Comparison of ENCODE assay signal across 8 cellular contexts in the genomic region with DNA sequence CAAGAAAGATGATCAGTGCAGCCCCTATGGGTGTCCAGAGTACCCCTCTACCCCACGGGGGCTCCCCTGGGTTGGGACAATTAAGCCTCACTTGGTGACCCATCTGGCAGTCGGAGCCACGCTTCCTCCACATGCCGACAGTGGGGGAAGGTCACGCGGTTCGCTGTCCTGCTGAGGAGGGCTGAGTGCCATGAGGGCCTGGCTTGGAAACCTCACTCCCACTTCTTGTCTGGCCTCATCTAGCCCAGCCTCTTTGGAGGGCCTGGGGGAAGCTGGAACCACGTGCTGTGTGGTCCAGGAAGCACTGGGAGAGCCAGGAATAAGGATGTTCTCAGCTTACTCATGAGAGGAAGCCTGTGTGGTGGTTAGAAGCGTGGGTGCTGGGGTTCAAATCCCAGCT. TPM values are rescaled to one million over a fixed set of nuclear protein-coding genes. Genes with fewer than 3 reads are reported as not detected.
DNase-seq lines count a peak whose midpoint lies in the region; ATAC-seq and TF ChIP-seq lines count a peak whose summit lies in the region.
"Not testable (repeated sequence)": the region's sequence is repeated elsewhere in the genome, so short reads cannot be mapped to it uniquely, and the experiment has no call there.

No MANE protein-coding gene starts in this region.

- H3K36me3 Mint-ChIP-seq in CD4-positive, alpha-beta memory T cell; activated T-helper 17 cell treated with anti-CD3 and anti-CD28 coated beads, Interleukin-2, amount 50 U/mL, for 72 hours (ENCODE audit: low read depth): not testable (repeated sequence)

- not testable (repeated sequence) for DNase-seq in CD4-positive, alpha-beta memory T cell
- DNase-seq in M059J (ENCODE audit: low read depth) (peak; percentile 63), choroid plexus epithelial cell (ENCODE audit: low read depth) (peak; percentile 85), Right ventricle myocardium inferior (ENCODE audit: missing footprints) (peak; percentile 90), medulla oblongata (ENCODE audit: extremely low spot score) (peak; percentile 84), putamen (ENCODE audit: low spot score) (peak; percentile 62), ureter (ENCODE audit: low spot score) (peak; percentile 77)

- peak overlapping the region in 1 of 7 donors; percentile 8 for H3K27ac Mint-ChIP-seq in CD4-positive, alpha-beta memory T cell
- peak overlapping the region; percentile 36 for H3K27ac Mint-ChIP-seq in activated T-helper 17 cell treated with anti-CD3 and anti-CD28 coated beads, Interleukin-2, amount 50 U/mL, for 72 hours

- H3K27me3 ChIP-seq in CD4-positive, alpha-beta memory T cell (ENCODE audit: insufficient read depth, low read length) = not testable (repeated sequence)

- H3K27me3 Mint-ChIP-seq in CD4-positive, alpha-beta memory T cell; activated T-helper 17 cell treated with anti-CD3 and anti-CD28 coated beads, Interleukin-2, amount 50 U/mL, for 72 hours: not testable (repeated sequence)

- CTCF ChIA-PET in CD4-positive, alpha-beta memory T cell (lab: Charles Lee; ENCODE audit: partially characterized antibody) = interaction anchor here (1.5 to 6.0 kb wide), 4 partner anchors 11 to 31 kb away, joined by 4 to 51 read pairs (median 20); no protein-coding TSS in a partner anchor

- intact Hi-C loops in CD4-positive, alpha-beta memory T cell (cut with micrococcal nuclease); Right ventricle myocardium inferior (cut with DNase I): not testable (repeated sequence)

- H3K4me3 Mint-ChIP-seq in CD4-positive, alpha-beta memory T cell = peak overlapping the region in 5 of 8 donors; percentile 16 to 94 (median 44)
- peak overlapping the region; percentile 91 for H3K4me3 Mint-ChIP-seq in activated T-helper 17 cell treated with anti-CD3 and anti-CD28 coated beads, Interleukin-2, amount 50 U/mL, for 72 hours

- peaks cover 42% of the 10 kb centered on the region for H3K4me1 ChIP-seq in CD4-positive, alpha-beta memory T cell (ENCODE audit: insufficient read depth, low read length)

- peaks cover 29 to 57% (median 31%) of the 10 kb centered on the region in 4 donors for H3K4me1 Mint-ChIP-seq in CD4-positive, alpha-beta memory T cell
- H3K4me1 Mint-ChIP-seq in activated T-helper 17 cell treated with anti-CD3 and anti-CD28 coated beads, Interleukin-2, amount 50 U/mL, for 72 hours = peaks cover 35% of the 10 kb centered on the region

- POLR2A ChIA-PET in CD4-positive, alpha-beta memory T cell (lab: Charles Lee; ENCODE audit: partially characterized antibody) = not testable (repeated sequence)

- not testable (repeated sequence) for H3K9me3 Mint-ChIP-seq in CD4-positive, alpha-beta memory T cell; activated T-helper 17 cell treated with anti-CD3 and anti-CD28 coated beads, Interleukin-2, amount 50 U/mL, for 72 hours

- TF ChIP-seq CTCF in choroid plexus epithelial cell (conservative IDR thresholded peaks at IDR 0.05; ENCODE audit: low read depth, low read length) = not testable (repeated sequence)

- not testable (repeated sequence) for H3K4me3 ChIP-seq in CD4-positive, alpha-beta memory T cell (ENCODE audit: low read length in 2 of 2); choroid plexus epithelial cell (ENCODE audit: low read depth, low read length)

- H3K9me3 ChIP-seq in CD4-positive, alpha-beta memory T cell (ENCODE audit: control insufficient read depth in 1 of 2, low read length in 2 of 2) = not testable (repeated sequence)

- not testable (repeated sequence) for H3K27ac ChIP-seq in CD4-positive, alpha-beta memory T cell (ENCODE audit: low read depth, low read length)

- ATAC-seq in activated T-helper 17 cell treated with anti-CD3 and anti-CD28 coated beads, Interleukin-2, amount 50 U/mL, for 72 hours (replicated peaks) = not testable (repeated sequence)
- ATAC-seq in Right ventricle myocardium inferior = peak; percentile 93

- H3K36me3 ChIP-seq in CD4-positive, alpha-beta memory T cell (ENCODE audit: insufficient read depth, low read length) = not testable (repeated sequence)

RNA-seq across cellular contexts. Expression of gene LGALS9, which starts 1.8 kb away (rescaled TPM):
- 10 to 100 TPM; 19.9 to 24.6 TPM for total RNA-seq in CD4-positive, alpha-beta memory T cell
- 10 to 100 TPM; 24.1 to 33.2 TPM for polyA plus RNA-seq in CD4-positive, alpha-beta memory T cell
- total RNA-seq in M059J (2014; rRNA removed; shearing (Covaris generic)) = 96.1 and 113 TPM in 2 replicates
- total RNA-seq in activated T-helper 17 cell treated with anti-CD3 and anti-CD28 coated beads, Interleukin-2, amount 50 U/mL, for 72 hours = 10 to 100 TPM; 29.7 to 36.8 TPM
- total RNA-seq in Right ventricle myocardium inferior (18.2 TPM), ureter (80.7 TPM)
